8 cellular contexts compared by ENCODE assay signal in the genomic region with DNA sequence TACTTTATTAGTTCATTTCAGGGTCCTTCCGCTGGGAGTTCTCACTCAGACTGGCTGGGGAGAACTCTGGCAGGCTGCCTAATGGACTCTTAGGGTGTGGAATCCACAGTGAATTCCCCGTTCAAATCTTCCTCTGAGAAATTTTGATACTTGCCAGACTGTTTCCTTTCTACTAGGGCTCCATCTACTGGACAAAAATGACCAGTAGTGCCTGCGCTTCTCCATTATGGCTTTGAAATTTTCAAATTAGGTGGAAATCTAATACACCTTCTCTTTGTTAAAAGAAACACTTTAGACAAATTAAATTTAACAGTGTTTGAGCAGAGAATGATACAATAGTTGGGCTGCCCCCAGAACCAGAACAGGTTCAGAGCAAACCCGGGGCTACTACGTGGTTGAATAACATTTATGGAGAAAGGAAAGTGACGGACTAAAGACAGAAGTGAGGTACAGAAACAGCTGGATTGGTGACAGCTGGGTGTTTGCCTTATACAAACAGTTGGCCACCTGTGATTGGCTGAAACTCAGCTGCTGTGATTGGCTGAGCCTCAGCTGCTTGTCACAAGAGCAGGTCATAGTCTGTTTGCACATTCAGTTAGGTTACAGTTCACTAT. TPM values are rescaled to one million over a fixed set of nuclear protein-coding genes. Genes with fewer than 3 reads are reported as not detected.
A peak's percentile ranks its signal among the peaks of the same experiment; 100 is the strongest.
DNase-seq lines count a peak whose midpoint lies in the region; ATAC-seq and TF ChIP-seq lines count a peak whose summit lies in the region.

No MANE protein-coding gene starts in this region.

- TF ChIP-seq CTCF in lower leg skin (IDR thresholded peaks at IDR 0.05): peak in 1 of 3 donors; percentile 10
- peak; percentile 40 to 86 (median 72) for TF ChIP-seq CTCF in thyroid gland (IDR thresholded peaks at IDR 0.05)

- 26 to 27% methylated on average over 6 of the region's 6 CpGs for WGBS in GM23248 (ENCODE audit: low coverage in 1 of 2, low lambda C conversion rate in 2 of 2, missing lambda C conversion rate in 2 of 2), 2 experiments
- WGBS in lower leg skin, 2 donors: 11 to 17% methylated on average over 6 of the region's 6 CpGs
- WGBS in thyroid gland, 2 donors: 16 to 20% methylated on average over 6 of the region's 6 CpGs

- peaks cover 21% of the 10 kb centered on the region for H3K4me1 ChIP-seq in GM23248 (ENCODE audit: insufficient read depth)
- H3K4me1 ChIP-seq in duodenal mucosa (ENCODE audit: control insufficient read depth in 1 of 2, insufficient read depth in 2 of 2, low read length in 2 of 2): peaks cover 0 to 7% of the 10 kb centered on the region in 2 donors
- H3K4me1 ChIP-seq in thyroid gland: peaks cover 0 to 6% of the 10 kb centered on the region in 2 donors

- H3K27ac ChIP-seq in GM23248: no peak overlapping the region
- H3K27ac ChIP-seq in duodenal mucosa (ENCODE audit: low read depth, low read length): no peak overlapping the region
- H3K27ac ChIP-seq in thyroid gland: peak overlapping the region; percentile 43 to 72 (median 69)

- no peak overlapping the region; the same call in 1 of the 2 replicates for H3K9ac ChIP-seq in GM23248
- no peak overlapping the region for H3K9ac ChIP-seq in duodenal mucosa (ENCODE audit: low read depth in 1 of 2, low read length in 2 of 2)

- peak overlapping the region; percentile 32 for H2AFZ ChIP-seq in GM23248

- no peak for ATAC-seq in HG03439 (IDR thresholded peaks at IDR 0.05; ENCODE audit: unreplicated experiment)

- in situ Hi-C loops in GM23248 (cut with MboI): loop anchor here (10.0 kb wide), 1 partner anchor 172 kb away; no protein-coding TSS in a partner anchor

- H3K79me2 ChIP-seq in GM23248 (ENCODE audit: insufficient read depth): no peaks in the 10 kb centered on the region

- H3K9me2 ChIP-seq in GM23248 (ENCODE audit: insufficient read depth): no peaks in the 10 kb centered on the region

- intact Hi-C loops in lower leg skin (cut with DNase I; ENCODE audit: low total_unique reads) (no loop called here), thyroid gland (cut with DNase I) (loop anchor here (5.0 to 10.0 kb wide), 3 partner anchors 55 to 175 kb away; partner anchors contain the start of gene RDX)

- H3K36me3 ChIP-seq in GM23248 (ENCODE audit: low read depth) (no peaks in the 10 kb centered on the region), duodenal mucosa (ENCODE audit: control insufficient read depth in 1 of 2, insufficient read depth in 2 of 2, low read length in 2 of 2) (no peaks in the 10 kb centered on the region), thyroid gland (no peaks in the 10 kb centered on the region)

- H3K4me3 ChIP-seq in GM23248 (no peak overlapping the region), duodenal mucosa (ENCODE audit: low read depth in 1 of 2, low read length in 2 of 2) (peak overlapping the region; percentile 1 to 38), lower leg skin (ENCODE audit: low read depth, poor library complexity, severe bottlenecking) (no peak overlapping the region), thyroid gland (replicated peaks in 1 of 3) (no peak overlapping the region)

- DNase-seq in DMS53 treated with DMSO at 0.1 percent for 48 hours (lab: John Stamatoyannopoulos, UW; ENCODE audit: unreplicated experiment): peak; percentile 91
- peak; percentile 82 for DNase-seq in GM23248
- DNase-seq in NCI-H1105 treated with DMSO at 0.1 percent for 48 hours (lab: John Stamatoyannopoulos, UW): peak; percentile 95
- peak; percentile 46 for DNase-seq in SKM-1 (lab: John Stamatoyannopoulos, UW; ENCODE audit: unreplicated experiment)
- DNase-seq in lower leg skin (ENCODE audit: low spot score in 2 of 2): peak; percentile 57 to 89
- DNase-seq in thyroid gland: peak; percentile 79 to 87

- peak overlapping the region; percentile 46 for H3K4me2 ChIP-seq in GM23248 (ENCODE audit: unreplicated experiment)

- no peak for TF ChIP-seq POLR2A in lower leg skin (IDR thresholded peaks at IDR 0.05)
- TF ChIP-seq POLR2A in thyroid gland (IDR thresholded peaks at IDR 0.05): no peak

- no peaks in the 10 kb centered on the region for H4K20me1 ChIP-seq in GM23248 (ENCODE audit: insufficient read depth)

- peaks cover 18% of the 10 kb centered on the region for H3F3A ChIP-seq in GM23248 (ENCODE audit: insufficient read depth)

- H3K9me3 ChIP-seq in GM23248 (ENCODE audit: low read depth): no peaks in the 10 kb centered on the region
- H3K9me3 ChIP-seq in duodenal mucosa (ENCODE audit: control insufficient read depth in 1 of 2, low read length in 2 of 2): no peaks in the 10 kb centered on the region
- H3K9me3 ChIP-seq in thyroid gland: no peaks in the 10 kb centered on the region

- H3K27me3 ChIP-seq in GM23248 (replicated peaks; ENCODE audit: insufficient read depth) (no peaks in the 10 kb centered on the region), duodenal mucosa (ENCODE audit: control insufficient read depth in 1 of 2, insufficient read depth in 2 of 2, low read length in 2 of 2) (no peaks in the 10 kb centered on the region), thyroid gland (no peaks in the 10 kb centered on the region)

RNA-seq across cellular contexts. Expression of gene FDX1, which starts 52.9 kb away (rescaled TPM):
- 8.5 and 12.2 TPM in 2 replicates for total RNA-seq in GM23248 (2014; rRNA removed; shearing (Covaris generic))
- 16.5 and 16.6 TPM in 2 replicates for polyA plus RNA-seq in GM23248 (2016; fragmentation: Nextera tagmentation; extraction: Ambion mirVana)
- total RNA-seq in lower leg skin: 10 to 100 TPM; 11.1 to 13.8 (median 12.5) TPM
- 10 to 100 TPM; 28.9 to 58.5 (median 39.6) TPM for total RNA-seq in thyroid gland

Comparison
In these comparisons a context has a peak if more than half of its experiments do, and no peak if none do; other contexts are left out.
1. H3K27ac ChIP-seq: peak in thyroid gland (3 of 3); none in GM23248 (single experiment) and duodenal mucosa (single experiment).
2. H3K4me3 ChIP-seq: peak in duodenal mucosa (2 of 2); none in GM23248 (single experiment), lower leg skin (single experiment) and thyroid gland (0 of 3).
3. Peak in every context shown above with its lines, with median percentiles within 50 percentile points of each other: DNase-seq.